Comparison of ENCODE assay signal across 14 cellular contexts in the genomic region with DNA sequence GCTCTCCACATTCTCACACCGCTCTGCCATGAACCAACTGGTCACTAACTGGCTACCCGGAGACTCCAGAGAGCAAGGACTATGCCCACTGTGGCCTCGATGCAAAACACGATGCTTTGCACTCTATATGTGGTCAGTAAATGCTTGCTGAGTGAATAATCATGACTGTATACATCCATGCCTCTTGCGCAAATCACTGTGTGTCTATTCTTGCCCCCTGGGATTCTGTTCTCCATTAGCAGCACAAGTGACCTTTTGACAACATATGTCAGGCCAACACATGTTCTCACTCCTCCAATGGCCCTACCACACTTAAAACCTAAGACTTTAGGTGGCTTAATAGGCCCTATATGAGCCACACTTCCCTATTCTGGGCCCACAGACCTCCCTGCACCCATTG. TPM values are rescaled to one million over a fixed set of nuclear protein-coding genes. Genes with fewer than 3 reads are reported as not detected.
DNase-seq lines count a peak whose midpoint lies in the region; ATAC-seq and TF ChIP-seq lines count a peak whose summit lies in the region.
"Had no signal": no experiment of that assay in that cellular context is flagged by ENCODE, and none has a peak within 500 bp of the region (broad histone marks: within the 10 kb centered on the region; RNA-seq: fewer than 3 reads in every experiment).

No MANE protein-coding gene starts in this region.

- BruUV-seq in Panc1 (replicated peaks; lab: Mats Ljungman, UMichigan) = no TSS peak

- H3F3A ChIP-seq in GM23248 (ENCODE audit: insufficient read depth) (no peaks in the 10 kb centered on the region), neural progenitor cell (ENCODE audit: low read depth) (no peaks in the 10 kb centered on the region)

- H3K4me1 ChIP-seq in GM23248 (ENCODE audit: insufficient read depth) (peaks cover 10% of the 10 kb centered on the region; the same call in 1 of the 2 replicates), Panc1 (ENCODE audit: control insufficient read depth, insufficient read depth, low read length) (peaks cover 3% of the 10 kb centered on the region; the same call in 1 of the 2 replicates), neural progenitor cell (no peaks in the 10 kb centered on the region), sigmoid colon (peaks cover 0 to 10% (median 4%) of the 10 kb centered on the region in 4 donors)

- H3K36me3 ChIP-seq in GM23248 (ENCODE audit: low read depth) = no peaks in the 10 kb centered on the region
- no peaks in the 10 kb centered on the region for H3K36me3 ChIP-seq in Panc1 (ENCODE audit: control insufficient read depth, insufficient read depth, low read length)
- no peaks in the 10 kb centered on the region for H3K36me3 ChIP-seq in neural progenitor cell
- no peaks in the 10 kb centered on the region for H3K36me3 ChIP-seq in sigmoid colon

- no peak for TF ChIP-seq POLR2A in sigmoid colon (IDR thresholded peaks at IDR 0.05)

- H3K79me2 ChIP-seq in GM23248 (ENCODE audit: insufficient read depth) (no peaks in the 10 kb centered on the region), neural progenitor cell (ENCODE audit: low read depth) (peaks cover 6% of the 10 kb centered on the region)

- H3K27me3 ChIP-seq in GM23248 (replicated peaks; ENCODE audit: insufficient read depth) (no peaks in the 10 kb centered on the region), Panc1 (ENCODE audit: control insufficient read depth, insufficient read depth, low read length) (no peaks in the 10 kb centered on the region), neural progenitor cell (no peaks in the 10 kb centered on the region), sigmoid colon (no peaks in the 10 kb centered on the region)

- H3K27me3 Mint-ChIP-seq in neural progenitor cell (ENCODE audit: insufficient read depth, low read depth) = peaks cover 3% of the 10 kb centered on the region

- no peaks in the 10 kb centered on the region for H4K20me1 ChIP-seq in GM23248 (ENCODE audit: insufficient read depth)
- H4K20me1 ChIP-seq in neural progenitor cell (ENCODE audit: low read depth) = no peaks in the 10 kb centered on the region

- H3K36me3 Mint-ChIP-seq in neural progenitor cell = peaks cover 7% of the 10 kb centered on the region

- H3K9me3 Mint-ChIP-seq in neural progenitor cell = peaks cover 24% of the 10 kb centered on the region

- no peaks in the 10 kb centered on the region for H3K4me1 Mint-ChIP-seq in neural progenitor cell

- peak overlapping the region; percentile 10 for H3K27ac Mint-ChIP-seq in neural progenitor cell

- H3K4me2 ChIP-seq in GM23248 (ENCODE audit: unreplicated experiment) (no peak overlapping the region), neural progenitor cell (no peak overlapping the region)

- intact Hi-C loops in Panc1 (cut with micrococcal nuclease; ENCODE audit: unreplicated experiment) (no loop called here), sigmoid colon (cut with DNase I) (no loop called here), head of caudate nucleus (cut with DNase I) (no loop called here)

- H3K27ac ChIP-seq in GM23248 (no peak overlapping the region), Panc1 (ENCODE audit: low read length) (no peak overlapping the region), neural progenitor cell (no peak overlapping the region), sigmoid colon (no peak overlapping the region)

- in situ Hi-C loops in GM23248 (cut with MboI) (no loop called here), Panc1 (cut with HindIII; ENCODE audit: low pct_unique_long_range_greater_than_20kb, low sequenced_read_pairs) (no loop called here)

- WGBS in GM23248 (ENCODE audit: low coverage in 1 of 2, low lambda C conversion rate in 2 of 2, missing lambda C conversion rate in 2 of 2), 2 experiments = 62 to 63% methylated on average over 5 of the region's 5 CpGs
- WGBS in sigmoid colon, 2 donors = 94 to 97% methylated on average over 5 of the region's 5 CpGs

- no peak for TF ChIP-seq EP300 in sigmoid colon (IDR thresholded peaks at IDR 0.05)

- H2AFZ ChIP-seq in GM23248 (no peak overlapping the region), neural progenitor cell (replicated peaks) (no peak overlapping the region)

- no peak overlapping the region for H3K4me3 ChIP-seq in GM23248
- H3K4me3 ChIP-seq in Panc1 (ENCODE audit: low read depth in 2 of 2, low read length in 2 of 2) = no peak overlapping the region
- H3K4me3 ChIP-seq in neural progenitor cell = no peak overlapping the region
- H3K4me3 ChIP-seq in sigmoid colon = no peak overlapping the region

- POLR2A ChIA-PET in Panc1 (lab: Charles Lee) = no interaction called here

- no peaks in the 10 kb centered on the region for H3K9me3 ChIP-seq in GM23248 (ENCODE audit: low read depth)
- no peaks in the 10 kb centered on the region for H3K9me3 ChIP-seq in Panc1 (ENCODE audit: control insufficient read depth, insufficient read depth, low read depth, low read length)
- H3K9me3 ChIP-seq in neural progenitor cell (ENCODE audit: low read depth) = no peaks in the 10 kb centered on the region
- H3K9me3 ChIP-seq in sigmoid colon = no peaks in the 10 kb centered on the region

- TF ChIP-seq CTCF in Panc1 (IDR thresholded peaks at IDR 0.05) = no peak
- TF ChIP-seq CTCF in neural progenitor cell (IDR thresholded peaks at IDR 0.05) = no peak
- no peak for TF ChIP-seq CTCF in sigmoid colon (IDR thresholded peaks at IDR 0.05)

- no peak overlapping the region for H3K4me3 Mint-ChIP-seq in neural progenitor cell

- CTCF ChIA-PET in Panc1 (lab: Charles Lee) = no interaction called here

- no peak overlapping the region for H3K9ac ChIP-seq in GM23248
- H3K9ac ChIP-seq in neural progenitor cell = no peak overlapping the region

- DNase-seq in GM23248 (peak; percentile 66), Panc1 (ENCODE audit: low read depth, low spot score) (no peak), neural progenitor cell (ENCODE audit: low spot score) (no peak), DMS 273 (lab: John Stamatoyannopoulos, UW; ENCODE audit: unreplicated experiment) (no peak), NCI-H1105 (lab: John Stamatoyannopoulos, UW) (no peak), sigmoid colon (no peak), head of caudate nucleus (no peak)
- DNase-seq: activated naive CD4-positive, alpha-beta T cell treated with anti-CD3 and anti-CD28 coated beads, Interleukin-2, amount 50 U/mL, for 16 hours; cortex of kidney; left ventricle myocardium superior; NCI-H82; RPMI8226; stimulated activated CD4-positive, alpha-beta T cell treated with anti-CD3 and anti-CD28 coated beads, Interleukin-2, amount 100 ng/mL, for 48 hours had no signal

- ATAC-seq in Panc1 (0 out of 2 replicates have a peak, but pooled peaks have one; percentile 58), esophagus mucosa (peak; percentile 64)
- ATAC-seq: left ventricle myocardium superior had no signal

- no peaks in the 10 kb centered on the region for H3K9me2 ChIP-seq in GM23248 (ENCODE audit: insufficient read depth)

RNA-seq across cellular contexts. Expression of a gene that starts 16.9 kb away (rescaled TPM):
- 1.7 and 3.9 TPM in 2 replicates for total RNA-seq in GM23248 (2014; rRNA removed; shearing (Covaris generic))
- polyA plus RNA-seq in GM23248 (2016; fragmentation: Nextera tagmentation; extraction: Ambion mirVana) (2.6 and 3.0 TPM in 2 replicates), sigmoid colon (10 to 100 TPM; 25.4 to 49.7 (median 25.8) TPM)
- total RNA-seq in Panc1 (2021; ENCODE audit: unreplicated experiment) (16.6 TPM), esophagus mucosa (12.7 TPM), neural progenitor cell (ENCODE audit: low replicate concordance) (10.6 and 15.5 TPM in 2 replicates), sigmoid colon (10 to 100 TPM; 18.9 to 22.4 (median 21.5) TPM)
- polyA plus RNA-seq in Panc1 (2012; ENCODE audit: insufficient read length) = 10.2 TPM
